Comparison of ENCODE assay signal across 18 cellular contexts in genomic region chr17:7048968-7049367, GRCh38. TPM values are rescaled to one million over a fixed set of nuclear protein-coding genes. Genes with fewer than 3 reads are reported as not detected.
"Had no signal": no experiment of that assay in that cellular context is flagged by ENCODE, and none has a peak within 500 bp of the region (broad histone marks: within the 10 kb centered on the region; RNA-seq: fewer than 3 reads in every experiment).

No MANE protein-coding gene starts in this region.

- H3K27me3 Mint-ChIP-seq: activated naive CD8-positive, alpha-beta T cell treated with anti-CD3 and anti-CD28 coated beads for 36 hours; memory B cell had no signal

- H3K4me3 Mint-ChIP-seq: activated CD4-positive, alpha-beta memory T cell treated with anti-CD3 and anti-CD28 coated beads, Interleukin-2, amount 10 ng/mL, durations not matched to agents 7 days and 5 days; activated naive CD8-positive, alpha-beta T cell treated with anti-CD3 and anti-CD28 coated beads for 36 hours; memory B cell; neural crest cell had no signal

- H3K27ac ChIP-seq: gastroesophageal sphincter, left ventricle myocardium inferior had no signal

- H3K9me3 Mint-ChIP-seq: activated CD4-positive, alpha-beta memory T cell treated with anti-CD3 and anti-CD28 coated beads, Interleukin-2, amount 10 ng/mL, durations not matched to agents 7 days and 5 days; activated naive CD8-positive, alpha-beta T cell treated with anti-CD3 and anti-CD28 coated beads for 36 hours; memory B cell; neural crest cell had no signal

- H3K36me3 ChIP-seq: gastroesophageal sphincter, left ventricle myocardium inferior had no signal

- H3K36me3 Mint-ChIP-seq: activated naive CD8-positive, alpha-beta T cell treated with anti-CD3 and anti-CD28 coated beads for 36 hours; memory B cell had no signal

- H3K27ac Mint-ChIP-seq: activated CD4-positive, alpha-beta memory T cell treated with anti-CD3 and anti-CD28 coated beads, Interleukin-2, amount 10 ng/mL, durations not matched to agents 7 days and 5 days; activated naive CD8-positive, alpha-beta T cell treated with anti-CD3 and anti-CD28 coated beads for 36 hours had no signal

- DNase-seq: activated CD4-positive, alpha-beta memory T cell treated with anti-CD3 and anti-CD28 coated beads, Interleukin-2, amount 10 ng/mL, durations not matched to agents 7 days and 5 days; activated gamma-delta T cell treated with Interleukin-2 at 50 U/mL for 16 hours; activated naive CD8-positive, alpha-beta T cell treated with anti-CD3 and anti-CD28 coated beads for 36 hours; activated T-cell treated with anti-CD3 and anti-CD28 coated beads, Interleukin-2, amount 50 U/mL, for 48 hours; anterior cingulate cortex; islet precursor cell; left ventricle myocardium inferior; stimulated activated CD4-positive, alpha-beta T cell treated with anti-CD3 and anti-CD28 coated beads, Interleukin-12 subunit alpha, Interleukin-12 subunit beta, amount 100 ng/mL, for 4 hours; stimulated activated naive CD4-positive, alpha-beta T cell treated with Interleukin-2 at 50 U/mL for 16 hours; T-helper 9 cell; trophoblast cell had no signal

- ATAC-seq: gastroesophageal sphincter, sciatic nerve had no signal

- H3K9me3 ChIP-seq: gastroesophageal sphincter, left ventricle myocardium inferior had no signal

- H3K4me3 ChIP-seq: gastroesophageal sphincter, left ventricle myocardium inferior had no signal

RNA-seq across cellular contexts. Expression of gene SLC16A11, which starts 5.1 kb away (rescaled TPM):
- total RNA-seq: bronchial epithelial cell, neural crest cell had no signal
- polyA plus RNA-seq: fibroblast of lung had no signal

RNA-seq across cellular contexts. Expression of gene BCL6B, which starts 26.1 kb away (rescaled TPM):
- total RNA-seq: bronchial epithelial cell, osteocyte had no signal

RNA-seq across cellular contexts. Expression of gene CLEC10A, which starts 31.1 kb away (rescaled TPM):
- total RNA-seq: activated CD4-positive, alpha-beta memory T cell treated with anti-CD3 and anti-CD28 coated beads, Interleukin-2, amount 10 ng/mL, durations not matched to agents 7 days and 5 days; activated naive CD8-positive, alpha-beta T cell treated with anti-CD3 and anti-CD28 coated beads for 36 hours; bronchial epithelial cell; fibroblast of lung; neural crest cell; osteocyte had no signal
- polyA plus RNA-seq: fibroblast of lung had no signal
